ENCODE assay signal across 9 cellular contexts in the genomic region with DNA sequence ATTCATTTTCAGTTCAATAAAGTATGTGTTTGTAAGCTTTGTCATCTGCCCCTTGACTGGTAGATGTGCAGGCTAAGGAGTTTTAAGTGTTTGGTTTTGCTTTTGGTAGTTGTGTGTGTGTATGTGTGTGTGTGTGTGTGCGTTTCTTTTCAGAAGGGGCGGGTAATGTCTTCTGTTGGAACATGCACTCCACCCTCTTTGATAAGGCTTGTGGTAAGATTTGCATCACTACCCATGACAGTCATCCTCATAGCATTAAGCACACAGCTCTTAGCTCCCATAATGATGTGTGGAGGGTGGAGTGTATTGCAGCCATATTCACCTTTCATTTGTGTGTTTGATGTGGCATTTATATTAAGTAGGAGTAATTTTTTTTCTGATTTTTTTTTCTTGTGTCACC.
A peak's percentile ranks its signal among the peaks of the same experiment; 100 is the strongest.
DNase-seq lines count a peak whose midpoint lies in the region; ATAC-seq, FAIRE-seq and TF ChIP-seq lines count a peak whose summit lies in the region.
"Had no signal": no experiment of that assay in that cellular context is flagged by ENCODE, and none has a peak within 500 bp of the region (broad histone marks: within the 10 kb centered on the region; RNA-seq: fewer than 3 reads in every experiment).

No MANE protein-coding gene starts in this region.

- peaks cover 7% of the 10 kb centered on the region for H3K36me3 Mint-ChIP-seq in CD8-positive, alpha-beta T cell
- peaks cover 8% of the 10 kb centered on the region; the same call in 1 of the 2 replicates for H3K36me3 Mint-ChIP-seq in HFFc6 (ENCODE audit: low read depth)

- H3K9ac ChIP-seq in trophoblast cell (ENCODE audit: low read length) = no peak overlapping the region

- no peak overlapping the region for H3K4ac ChIP-seq in trophoblast cell (ENCODE audit: low read depth, low read length)

- H3K79me2 ChIP-seq in trophoblast cell (ENCODE audit: control insufficient read depth, insufficient read depth, low read length, poor library complexity) = no peaks in the 10 kb centered on the region

- no peak overlapping the region for H2BK120ac ChIP-seq in trophoblast cell (ENCODE audit: insufficient read depth, low read length, poor library complexity)

- no peak overlapping the region for H3K27ac Mint-ChIP-seq in CD8-positive, alpha-beta T cell
- H3K27ac Mint-ChIP-seq in HFFc6 = no peak overlapping the region

- no peak overlapping the region for H3K14ac ChIP-seq in trophoblast cell (ENCODE audit: low read length)

- no peaks in the 10 kb centered on the region for H3K27me3 Mint-ChIP-seq in CD8-positive, alpha-beta T cell (ENCODE audit: low read depth)
- H3K27me3 Mint-ChIP-seq in HFFc6 (ENCODE audit: insufficient read depth) = no peaks in the 10 kb centered on the region

- FAIRE-seq in HTR-8/SVneo (lab: Jason Lieb, UNC) = no peak

- H3K4me1 ChIP-seq in CD8-positive, alpha-beta T cell (ENCODE audit: insufficient read depth, low read length) = no peaks in the 10 kb centered on the region
- H3K4me1 ChIP-seq in trophoblast cell (ENCODE audit: control insufficient read depth in 1 of 2, insufficient read depth in 2 of 2, low read length in 2 of 2) (no peaks in the 10 kb centered on the region), testis (no peaks in the 10 kb centered on the region)

- no peaks in the 10 kb centered on the region for H3K79me1 ChIP-seq in trophoblast cell (ENCODE audit: low read length)

- no peaks in the 10 kb centered on the region for H3K9me3 Mint-ChIP-seq in CD8-positive, alpha-beta T cell
- H3K9me3 Mint-ChIP-seq in HFFc6 = no peaks in the 10 kb centered on the region

- H3K9me3 ChIP-seq in CD8-positive, alpha-beta T cell (ENCODE audit: low read length) = no peaks in the 10 kb centered on the region
- no peaks in the 10 kb centered on the region for H3K9me3 ChIP-seq in trophoblast cell (ENCODE audit: insufficient read depth, low read depth, low read length)
- H3K9me3 ChIP-seq in testis = no peaks in the 10 kb centered on the region

- H3K18ac ChIP-seq in trophoblast cell (ENCODE audit: low read length) = no peak overlapping the region

- TF ChIP-seq CTCF in CD8-positive, alpha-beta T cell (IDR thresholded peaks at IDR 0.05) = no peak
- TF ChIP-seq CTCF in cardiac fibroblast (IDR thresholded peaks at IDR 0.05; ENCODE audit: low read depth, low read length) = no peak
- no peak for TF ChIP-seq CTCF in HFFc6 (IDR thresholded peaks at IDR 0.05)
- no peak for TF ChIP-seq CTCF in testis (IDR thresholded peaks at IDR 0.05)

- H3K4me3 Mint-ChIP-seq in CD8-positive, alpha-beta T cell = no peak overlapping the region
- no peak overlapping the region for H3K4me3 Mint-ChIP-seq in HFFc6

- ATAC-seq in CD8-positive, alpha-beta T cell = peak; percentile 86
- ATAC-seq in GM19397 (IDR thresholded peaks at IDR 0.05; ENCODE audit: unreplicated experiment) = peak; percentile 52
- ATAC-seq in HG03439 (IDR thresholded peaks at IDR 0.05; ENCODE audit: unreplicated experiment) = peak; percentile 42

- H3K23ac ChIP-seq in trophoblast cell (ENCODE audit: low read length) = no peak overlapping the region

- H3K4me2 ChIP-seq in trophoblast cell (ENCODE audit: low read length) = no peak overlapping the region

- CTCF ChIA-PET in CD8-positive, alpha-beta T cell (lab: Charles Lee) = no interaction called here

- no peaks in the 10 kb centered on the region for H3K27me3 ChIP-seq in CD8-positive, alpha-beta T cell (ENCODE audit: insufficient read depth, low read length)
- H3K27me3 ChIP-seq in trophoblast cell (ENCODE audit: insufficient read depth, low read length) (no peaks in the 10 kb centered on the region), testis (no peaks in the 10 kb centered on the region)

- no peak overlapping the region for H2AFZ ChIP-seq in trophoblast cell (ENCODE audit: insufficient read depth, low read length, poor library complexity)

- no peak overlapping the region for H4K91ac ChIP-seq in trophoblast cell (ENCODE audit: low read depth, low read length)

- intact Hi-C loops in CD8-positive, alpha-beta T cell (cut with DNase I, micrococcal nuclease) = loop anchor here in 1 of 2 experiments (5.0 kb wide), 1 partner anchor 494 kb away; no protein-coding TSS in a partner anchor
- intact Hi-C loops in testis (cut with DNase I; ENCODE audit: low total_unique reads) = no loop called here

- H3K4me3 ChIP-seq in CD8-positive, alpha-beta T cell (ENCODE audit: low read depth, low read length) = no peak overlapping the region
- no peak overlapping the region for H3K4me3 ChIP-seq in cardiac fibroblast (replicated peaks in 1 of 2; ENCODE audit: low read depth in 2 of 2, low read length in 2 of 2)
- H3K4me3 ChIP-seq in trophoblast cell (ENCODE audit: low read depth, low read length) = no peak overlapping the region
- no peak overlapping the region for H3K4me3 ChIP-seq in testis

- no peak overlapping the region for H2BK5ac ChIP-seq in trophoblast cell (ENCODE audit: low read depth, low read length, poor library complexity)

- no peak overlapping the region for H3K27ac ChIP-seq in CD8-positive, alpha-beta T cell (ENCODE audit: low read depth, low read length)
- H3K27ac ChIP-seq in trophoblast cell (ENCODE audit: low read depth, low read length) = no peak overlapping the region
- no peak overlapping the region for H3K27ac ChIP-seq in testis

- POLR2A ChIA-PET in CD8-positive, alpha-beta T cell (lab: Charles Lee) = interaction anchor here (0.7 kb wide), 1 partner anchor 62 kb away, joined by 3 read pairs; no protein-coding TSS in a partner anchor

- no peak overlapping the region for H2AK5ac ChIP-seq in trophoblast cell (ENCODE audit: low read length)

- H4K8ac ChIP-seq in trophoblast cell (ENCODE audit: low read depth, low read length) = no peak overlapping the region

- peaks cover 2% of the 10 kb centered on the region for H3K4me1 Mint-ChIP-seq in CD8-positive, alpha-beta T cell (ENCODE audit: low read depth)
- H3K4me1 Mint-ChIP-seq in HFFc6 (ENCODE audit: low read depth) = peaks cover 15% of the 10 kb centered on the region

- peak in 1 of 7 experiments; percentile 20 for DNase-seq in CD8-positive, alpha-beta T cell
- DNase-seq in cardiac fibroblast (ENCODE audit: low read depth in 2 of 2) (peak; percentile 57 to 70), HFFc6 (no peak), HTR-8/SVneo (ENCODE audit: insufficient read length, low spot score) (no peak), trophoblast cell (no peak), testis (no peak)
- DNase-seq: GDM1 had no signal

- no peak for TF ChIP-seq POLR2A in testis (IDR thresholded peaks at IDR 0.05)

- no peaks in the 10 kb centered on the region for H3K36me3 ChIP-seq in CD8-positive, alpha-beta T cell (ENCODE audit: insufficient read depth, low read length)
- H3K36me3 ChIP-seq in trophoblast cell (ENCODE audit: control insufficient read depth in 1 of 2, insufficient read depth in 2 of 2, low read length in 2 of 2) = no peaks in the 10 kb centered on the region
- no peaks in the 10 kb centered on the region for H3K36me3 ChIP-seq in testis (ENCODE audit: low read depth, missing control alignments)

- no CpG with 5 or more reads among the region's 2 CpGs for WGBS in trophoblast cell (ENCODE audit: extremely low coverage, insufficient coverage, insufficient read length)
- WGBS in testis, 2 donors = 95 to 97% methylated on average over 2 of the region's 2 CpGs

- no peak overlapping the region for H4K12ac ChIP-seq in trophoblast cell (ENCODE audit: low read depth, low read length)

- no peak overlapping the region for H2BK12ac ChIP-seq in trophoblast cell (ENCODE audit: low read length)

Comparison
In these comparisons a context has a peak if more than half of its experiments do, and no peak if none do; other contexts are left out.
1. DNase-seq: peak in cardiac fibroblast (2 of 2); none in HFFc6 (single experiment), HTR-8/SVneo (single experiment), trophoblast cell (0 of 2) and testis (single experiment).
2. Peak in every context shown above with its lines, with median percentiles within 50 percentile points of each other: ATAC-seq.